Comparison of ENCODE assay signal across 24 cellular contexts in genomic region chr17:60749050-60749449, GRCh38.
"Had no signal": no experiment of that assay in that cellular context is flagged by ENCODE, and none has a peak within 500 bp of the region (broad histone marks: within the 10 kb centered on the region; RNA-seq: fewer than 3 reads in every experiment).

No MANE protein-coding gene starts in this region.

- H3K4me3 ChIP-seq: K562, SK-N-MC had no signal

- H3K27me3 Mint-ChIP-seq: activated CD4-positive, alpha-beta memory T cell treated with anti-CD3 and anti-CD28 coated beads for 36 hours; activated CD4-positive, alpha-beta T cell treated with anti-CD3 and anti-CD28 coated beads, Interleukin-2, amount 10 ng/mL, durations not matched to agents 7 days and 5 days; central memory CD8-positive, alpha-beta T cell; T-cell had no signal

- FAIRE-seq: bronchial epithelial cell, K562 had no signal

- H3K9me3 Mint-ChIP-seq: central memory CD8-positive, alpha-beta T cell had no signal

- H3K4me1 Mint-ChIP-seq: activated CD4-positive, alpha-beta T cell treated with anti-CD3 and anti-CD28 coated beads, Interleukin-2, amount 10 ng/mL, durations not matched to agents 7 days and 5 days had no signal

- ATAC-seq: K562, PC-3, T-cell had no signal

- H3K27ac Mint-ChIP-seq: activated CD4-positive, alpha-beta memory T cell treated with anti-CD3 and anti-CD28 coated beads for 36 hours; activated CD4-positive, alpha-beta T cell treated with anti-CD3 and anti-CD28 coated beads, Interleukin-2, amount 10 ng/mL, durations not matched to agents 7 days and 5 days; T-cell had no signal

- DNase-seq: activated CD4-positive, alpha-beta memory T cell treated with anti-CD3 and anti-CD28 coated beads for 36 hours; activated CD4-positive, alpha-beta T cell treated with anti-CD3 and anti-CD28 coated beads, Interleukin-2, amount 10 ng/mL, durations not matched to agents 7 days and 5 days; activated CD4-positive, CD25-positive, alpha-beta regulatory T cell; activated naive CD4-positive, alpha-beta T cell treated with anti-CD3 and anti-CD28 coated beads, Interleukin-2, amount 50 U/mL, for 16 hours; activated T-cell treated with anti-CD3 and anti-CD28 coated beads for 4 hours; activated T-cell treated with anti-CD3 and anti-CD28 coated beads, Interleukin-2, amount 50 U/mL, for 48 hours; aorta; Karpas-422; MM.1S; NCI-H1105; NCI-H1436 treated with DMSO at 0.1 percent for 48 hours; NCI-H187; NCI-H2081; NCI-H446; NCI-H524; PC-3; SIG-M5; T-cell; T-helper 2 cell had no signal

- H3K27ac ChIP-seq: SK-N-MC, VCaP had no signal

- H3K36me3 Mint-ChIP-seq: activated CD4-positive, alpha-beta memory T cell treated with anti-CD3 and anti-CD28 coated beads for 36 hours had no signal

- H3K4me3 Mint-ChIP-seq: activated CD4-positive, alpha-beta memory T cell treated with anti-CD3 and anti-CD28 coated beads for 36 hours; activated CD4-positive, alpha-beta T cell treated with anti-CD3 and anti-CD28 coated beads, Interleukin-2, amount 10 ng/mL, durations not matched to agents 7 days and 5 days; central memory CD8-positive, alpha-beta T cell; T-cell had no signal
